Comparison of ENCODE assay signal across 8 cellular contexts in the genomic region with DNA sequence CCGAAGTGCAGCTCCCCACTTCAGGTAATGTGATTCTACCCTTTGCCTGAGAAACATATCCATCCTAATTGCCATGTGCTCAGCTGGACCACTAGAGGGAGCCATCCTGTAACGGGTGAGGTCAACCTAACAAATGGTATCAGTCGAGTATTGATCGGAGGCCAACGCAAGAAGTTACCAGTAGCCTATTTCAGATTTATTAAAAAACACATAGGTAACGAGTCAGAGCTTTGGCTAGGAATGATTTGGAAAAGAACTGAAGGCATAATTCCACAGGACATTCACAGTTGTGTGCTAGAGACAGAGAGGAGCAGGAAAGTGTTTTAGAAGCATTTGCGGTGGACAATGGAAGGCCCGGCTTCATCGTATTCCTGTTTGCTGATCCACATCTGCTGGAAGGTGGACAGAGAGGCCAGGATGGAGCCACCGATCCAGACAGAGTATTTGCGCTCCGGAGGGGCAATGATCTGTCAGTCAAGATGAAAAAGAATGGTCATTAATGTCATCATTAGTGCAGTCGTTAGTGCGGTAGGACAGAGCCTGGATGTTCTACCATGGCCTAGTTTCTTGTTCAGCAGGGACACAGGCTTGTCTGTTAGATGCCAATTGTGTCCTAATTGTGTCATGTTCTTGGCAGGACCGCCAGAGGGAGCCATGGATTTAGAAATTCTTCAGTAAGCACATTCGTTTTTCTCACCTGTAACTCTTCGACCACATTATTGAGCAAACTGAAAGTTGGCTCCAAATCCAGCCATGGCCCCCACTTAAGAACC. TPM values are rescaled to one million over a fixed set of nuclear protein-coding genes. Genes with fewer than 3 reads are reported as not detected.
A peak's percentile ranks its signal among the peaks of the same experiment; 100 is the strongest.
DNase-seq lines count a peak whose midpoint lies in the region; ATAC-seq and TF ChIP-seq lines count a peak whose summit lies in the region.

No MANE protein-coding gene starts in this region.

- no peak overlapping the region for H3K27ac Mint-ChIP-seq in CD4-positive, alpha-beta T cell

- CTCF ChIA-PET in CD4-positive, alpha-beta T cell (lab: Charles Lee) = interaction anchor here (0.7 to 6.6 kb wide), 36 partner anchors 9 to 316 kb away, joined by 3 to 85 read pairs (median 5); partner anchors contain the start of genes CH25H, FAS, LIPA and STAMBPL1

- no peak overlapping the region for H3K4me3 ChIP-seq in right atrium auricular region
- H3K4me3 ChIP-seq in retinal pigment epithelial cell (ENCODE audit: low read length) = no peak overlapping the region

- ATAC-seq in CD4-positive, alpha-beta T cell (ENCODE audit: poor library complexity) = peak; percentile 73
- ATAC-seq in GM21529 (IDR thresholded peaks at IDR 0.05; ENCODE audit: unreplicated experiment) (peak; percentile 50), HG03342 (IDR thresholded peaks at IDR 0.05; ENCODE audit: unreplicated experiment) (no peak)

- peaks cover 21% of the 10 kb centered on the region for H3K4me1 Mint-ChIP-seq in CD4-positive, alpha-beta T cell (ENCODE audit: low read depth)

- no peaks in the 10 kb centered on the region for H3K9me3 Mint-ChIP-seq in CD4-positive, alpha-beta T cell

- H3K27me3 ChIP-seq in CD4-positive, alpha-beta T cell (ENCODE audit: control insufficient read depth, insufficient read depth, low read length) = no peaks in the 10 kb centered on the region
- no peaks in the 10 kb centered on the region for H3K27me3 ChIP-seq in right atrium auricular region

- peaks cover 11% of the 10 kb centered on the region for H3K36me3 Mint-ChIP-seq in CD4-positive, alpha-beta T cell (ENCODE audit: low read depth)

- H3K36me3 ChIP-seq in right atrium auricular region = peaks cover 52% of the 10 kb centered on the region

- peak overlapping the region; percentile 11 for H3K4me3 Mint-ChIP-seq in CD4-positive, alpha-beta T cell

- no peak overlapping the region for H3K27ac ChIP-seq in CD4-positive, alpha-beta T cell (ENCODE audit: low read depth, low read length)
- H3K27ac ChIP-seq in right atrium auricular region = peak overlapping the region; percentile 35 to 47

- H3K4me1 ChIP-seq in right atrium auricular region = peaks cover 0 to 30% of the 10 kb centered on the region in 2 donors

- intact Hi-C loops in CD4-positive, alpha-beta T cell (cut with DNase I, micrococcal nuclease) = loop anchor here (1.0 to 10.0 kb wide), 11 partner anchors 47 to 630 kb away; partner anchors contain the start of gene FAS (in 1 of the 2)

- peak; percentile 93 for TF ChIP-seq CTCF in CD4-positive, alpha-beta T cell (IDR thresholded peaks at IDR 0.05)
- TF ChIP-seq CTCF in right atrium auricular region (IDR thresholded peaks at IDR 0.05) (peak; percentile 74 to 78), retinal pigment epithelial cell (conservative IDR thresholded peaks at IDR 0.05; ENCODE audit: low read depth, low read length) (peak; percentile 98)

- POLR2A ChIA-PET in CD4-positive, alpha-beta T cell (lab: Charles Lee) = interaction anchor here (1.0 to 3.9 kb wide), 5 partner anchors 55 to 282 kb away, joined by 3 to 22 read pairs (median 4); partner anchors contain the start of gene STAMBPL1

- no peaks in the 10 kb centered on the region for H3K9me3 ChIP-seq in CD4-positive, alpha-beta T cell (ENCODE audit: control insufficient read depth, low read length)
- no peaks in the 10 kb centered on the region for H3K9me3 ChIP-seq in right atrium auricular region

- DNase-seq in CD4-positive, alpha-beta T cell = peak; percentile 52 to 71 (median 64)
- DNase-seq in NCI-H1436 treated with DMSO at 0.1 percent for 48 hours (lab: John Stamatoyannopoulos, UW) = peak; percentile 44
- peak; percentile 15 to 87 (median 58) for DNase-seq in T-helper 2 cell
- peak in 53 of 58 donors; percentile 12 to 83 (median 50) for DNase-seq in anterior cingulate cortex (lab: John Stamatoyannopoulos, UW)
- DNase-seq in right atrium auricular region (ENCODE audit: low spot score) = peak; percentile 92
- no peak for DNase-seq in retinal pigment epithelial cell (ENCODE audit: low read depth)

- no peaks in the 10 kb centered on the region for H3K27me3 Mint-ChIP-seq in CD4-positive, alpha-beta T cell

RNA-seq across cellular contexts. Expression of gene ACTA2, which starts 17.5 kb away (rescaled TPM):
- total RNA-seq in CD4-positive, alpha-beta T cell = 1 to 10 TPM; 1.8 to 2.1 TPM
- 1,000 to 10,000 TPM in 1 of 2 donors, 100 to 1,000 TPM in 1; 934 to 1,936 TPM for total RNA-seq in right atrium auricular region

RNA-seq across cellular contexts. Expression of gene STAMBPL1, which starts 55.0 kb away (rescaled TPM):
- 10 to 100 TPM; 23.7 to 26.7 TPM for total RNA-seq in CD4-positive, alpha-beta T cell
- 10 to 100 TPM in 1 of 2 donors, 1 to 10 TPM in 1; 8.8 to 13.8 TPM for total RNA-seq in right atrium auricular region

RNA-seq across cellular contexts. Expression of gene FAS, which starts 55.5 kb away (rescaled TPM):
- 10 to 100 TPM; 23.8 to 28.2 TPM for total RNA-seq in CD4-positive, alpha-beta T cell
- 10 to 100 TPM in 1 of 2 donors, 1 to 10 TPM in 1; 8.0 to 12.2 TPM for total RNA-seq in right atrium auricular region

Comparison
In these comparisons a context has a peak if more than half of its experiments do, and no peak if none do; other contexts are left out.
1. RNA of gene ACTA2, which starts 17.5 kb away (total RNA-seq): 934 to 1,936 TPM in right atrium auricular region; 1.8 to 2.1 TPM in CD4-positive, alpha-beta T cell; every median in the first group is over 100 times any median in the second.
2. Peak in every context shown above with its lines, with median percentiles within 50 percentile points of each other: CTCF ChIP-seq.